Comparison of ENCODE assay signal across 8 cellular contexts in genomic region chr1:13699510-13699909, GRCh38. TPM values are rescaled to one million over a fixed set of nuclear protein-coding genes. Genes with fewer than 3 reads are reported as not detected.
DNase-seq lines count a peak whose midpoint lies in the region; ATAC-seq, FAIRE-seq and TF ChIP-seq lines count a peak whose summit lies in the region.

No MANE protein-coding gene starts in this region.

- CTCF ChIA-PET in K562 (lab: Yijun Ruan, JAX; ENCODE audit: low intra/inter-chr PET ratio), result no interaction called here

- WGBS in K562 (ENCODE audit: insufficient coverage, low coverage, missing lambda C conversion rate), result 60% methylated on average over 16 of the region's 16 CpGs

- no peak for TF ChIP-seq EP300 in K562 (IDR thresholded peaks at IDR 0.05; ENCODE audit: low read length)

- no peaks in the 10 kb centered on the region for H3K36me3 ChIP-seq in BLaER1
- H3K36me3 ChIP-seq in K562 (ENCODE audit: control insufficient read depth, insufficient read depth, low read length), result no peaks in the 10 kb centered on the region

- no peak for TF ChIP-seq CTCF in K562 (IDR thresholded peaks at IDR 0.05 in 2 of 3, conservative IDR thresholded peaks at IDR 0.05 in 1 of 3; ENCODE audit: insufficient read depth in 2 of 3, low read depth in 1 of 3, low read length in 3 of 3)

- POLR2A ChIA-PET in K562 (lab: Yijun Ruan, JAX), result no interaction called here

- H3K79me2 ChIP-seq in K562 (ENCODE audit: control insufficient read depth, insufficient read depth, low read length), result no peaks in the 10 kb centered on the region

- peaks cover 11% of the 10 kb centered on the region for H3K9me3 ChIP-seq in BLaER1
- peaks cover 2% of the 10 kb centered on the region; the same call in 1 of the 2 replicates for H3K9me3 ChIP-seq in K562 (replicated peaks; ENCODE audit: control insufficient read depth, insufficient read depth, low read depth, low read length)

- H3K4me1 ChIP-seq in BLaER1, result peaks cover 42% of the 10 kb centered on the region
- H3K4me1 ChIP-seq in K562 (replicated peaks in 1 of 2; ENCODE audit: control insufficient read depth in 2 of 2, insufficient read depth in 2 of 2, low read length in 2 of 2), result peaks cover 0 to 11% of the 10 kb centered on the region in 2 experiments; a peak in 2 of 5 replicates

- H3K36me3 Mint-ChIP-seq in immature natural killer cell, result no peaks in the 10 kb centered on the region
- H3K36me3 Mint-ChIP-seq in stimulated activated effector memory CD8-positive, alpha-beta T cell treated with anti-CD3 and anti-CD28 coated beads, Interleukin-12 subunit alpha, Interleukin-12 subunit beta, amount 100 ng/mL, for 72 hours, result peaks cover 5% of the 10 kb centered on the region

- in situ Hi-C loops in K562 (cut with MboI), result no loop called here

- H3K4me3 ChIP-seq in BLaER1, result peak overlapping the region; percentile 82
- no peak overlapping the region for H3K4me3 ChIP-seq in K562

- H3K9me3 Mint-ChIP-seq in immature natural killer cell, result no peaks in the 10 kb centered on the region
- no peaks in the 10 kb centered on the region for H3K9me3 Mint-ChIP-seq in stimulated activated effector memory CD8-positive, alpha-beta T cell treated with anti-CD3 and anti-CD28 coated beads, Interleukin-12 subunit alpha, Interleukin-12 subunit beta, amount 100 ng/mL, for 72 hours

- TF ChIP-seq RAD21 in K562 (CRISPR knock-in tag; conservative IDR thresholded peaks at IDR 0.05 in 1 of 2, IDR thresholded peaks at IDR 0.05 in 1 of 2), result no peak

- no peaks in the 10 kb centered on the region for H3K9me1 ChIP-seq in K562 (ENCODE audit: control insufficient read depth, insufficient read depth, low read length)

- H2AFZ ChIP-seq in K562 (ENCODE audit: low read depth, low read length), result peak overlapping the region; percentile 62

- FAIRE-seq in K562 (lab: Jason Lieb, UNC), result no peak

- peak overlapping the region; percentile 97 for H3K27ac ChIP-seq in BLaER1
- H3K27ac ChIP-seq in K562 (ENCODE audit: extremely low read depth, low read depth, low read length), result no peak overlapping the region

- intact Hi-C loops in K562 (cut with micrococcal nuclease), result no loop called here

- peak overlapping the region; percentile 71 to 96 (median 88) for H3K27ac Mint-ChIP-seq in immature natural killer cell
- H3K27ac Mint-ChIP-seq in stimulated activated effector memory CD8-positive, alpha-beta T cell treated with anti-CD3 and anti-CD28 coated beads, Interleukin-12 subunit alpha, Interleukin-12 subunit beta, amount 100 ng/mL, for 72 hours, result peak overlapping the region; percentile 75

- H3K9ac ChIP-seq in BLaER1, result peak overlapping the region; percentile 90
- H3K9ac ChIP-seq in K562 (ENCODE audit: insufficient read depth in 1 of 2, low read depth in 2 of 2, low read length in 2 of 2), result no peak overlapping the region

- TF ChIP-seq POLR2A in K562 (conservative IDR thresholded peaks at IDR 0.05), result no peak

- H3K4me2 ChIP-seq in BLaER1 (peak overlapping the region; percentile 77), K562 (ENCODE audit: insufficient read depth, low read length) (no peak overlapping the region)

- H4K20me1 ChIP-seq in BLaER1 (no peaks in the 10 kb centered on the region), K562 (replicated peaks; ENCODE audit: control insufficient read depth, insufficient read depth, low read length) (no peaks in the 10 kb centered on the region)

- BruUV-seq in K562 (replicated peaks; lab: Mats Ljungman, UMichigan), result no TSS peak

- H3K4me3 Mint-ChIP-seq in immature natural killer cell, result peak overlapping the region; percentile 66 to 93 (median 89)
- H3K4me3 Mint-ChIP-seq in stimulated activated effector memory CD8-positive, alpha-beta T cell treated with anti-CD3 and anti-CD28 coated beads, Interleukin-12 subunit alpha, Interleukin-12 subunit beta, amount 100 ng/mL, for 72 hours, result peak overlapping the region; percentile 90

- H3K4me1 Mint-ChIP-seq in immature natural killer cell, result peaks cover 30 to 39% of the 10 kb centered on the region in 2 donors
- H3K4me1 Mint-ChIP-seq in stimulated activated effector memory CD8-positive, alpha-beta T cell treated with anti-CD3 and anti-CD28 coated beads, Interleukin-12 subunit alpha, Interleukin-12 subunit beta, amount 100 ng/mL, for 72 hours, result peaks cover 23% of the 10 kb centered on the region

- H3K27me3 Mint-ChIP-seq in immature natural killer cell (ENCODE audit: low read depth in 3 of 3), result peaks cover 2 to 18% (median 9%) of the 10 kb centered on the region in 3 donors

- peak; percentile 43 for DNase-seq in NAMALWA (ENCODE audit: low spot score)
- DNase-seq in K562 (ENCODE audit: extremely low read depth in 1 of 4, low spot score in 3 of 4), result no peak
- DNase-seq in immature natural killer cell, result peak in 1 of 3 donors; percentile 3
- peak; percentile 10 to 55 for DNase-seq in stimulated activated effector memory CD8-positive, alpha-beta T cell treated with anti-CD3 and anti-CD28 coated beads, Interleukin-12 subunit alpha, Interleukin-12 subunit beta, amount 100 ng/mL, for 72 hours (ENCODE audit: low spot score in 2 of 2)
- no peak for DNase-seq in NCI-H187 treated with DMSO at 0.1 percent for 48 hours (lab: John Stamatoyannopoulos, UW)

- H3K27me3 ChIP-seq in BLaER1, result no peaks in the 10 kb centered on the region
- peaks cover 26 to 48% of the 10 kb centered on the region in 2 experiments for H3K27me3 ChIP-seq in K562 (ENCODE audit: control insufficient read depth in 2 of 2, insufficient read depth in 2 of 2, low read length in 2 of 2)

- no peak for ATAC-seq in K562
- no peak for ATAC-seq in stimulated activated effector memory CD8-positive, alpha-beta T cell treated with anti-CD3 and anti-CD28 coated beads, Interleukin-12 subunit alpha, Interleukin-12 subunit beta, amount 100 ng/mL, for 72 hours
- ATAC-seq in GM21825 (IDR thresholded peaks at IDR 0.05; ENCODE audit: unreplicated experiment), result no peak
- no peak for ATAC-seq in HG02610 (IDR thresholded peaks at IDR 0.05; ENCODE audit: unreplicated experiment)

TF ChIP-seq in K562, 482 proteins besides CTCF, POLR2A, EP300 and RAD21 (continues in another document):
- TF ChIP-seq NBN (IDR thresholded peaks at IDR 0.05; ENCODE audit: low read depth) (no peak), ZNF699 (CRISPR knock-in tag; IDR thresholded peaks at IDR 0.05; ENCODE audit: insufficient replicate concordance) (no peak), SAP30 (IDR thresholded peaks at IDR 0.05; ENCODE audit: borderline replicate concordance, insufficient read depth, low read depth, low read length, poor library complexity, severe bottlenecking) (no peak), STAT6 (CRISPR knock-in tag; IDR thresholded peaks at IDR 0.05) (no peak)

RNA-seq across cellular contexts. Expression of gene PRDM2, which starts 0.5 kb away (rescaled TPM):
- 28.7 and 88.2 TPM in 2 replicates for total RNA-seq in K562 (2011; cell fraction: chromatin; rRNA removed; ENCODE audit: low replicate concordance)
- total RNA-seq in K562 (2011; cell fraction: nucleolus; rRNA removed), result 18.0 and 24.6 TPM in 2 replicates
- 44.3 and 55.4 TPM in 2 replicates for total RNA-seq in K562 (2011; cell fraction: nucleoplasm; rRNA removed)
- total RNA-seq in K562 (2014; rRNA removed) (6.6 and 8.3 TPM in 2 replicates), K562 (2014; rRNA removed; fragmentation: Illumina TruSeq; extraction: Trizol) (12.5 and 14.5 TPM in 2 replicates), K562 (2015; rRNA removed; fragmentation: Illumina TruSeq; extraction: Trizol) (11.3 and 11.5 TPM in 2 replicates), K562 (2021) (26.0 and 27.6 TPM in 2 replicates)
- polyA plus RNA-seq in K562 (2011; rRNA removed) (13.1 and 18.3 TPM in 2 replicates), K562 (2014; fragmentation: Illumina TruSeq; extraction: Trizol) (19.7 and 21.2 TPM in 2 replicates), K562 (2014; fragmentation: Nextera tagmentation; extraction: Ambion mirVana) (1 to 10 TPM; 5.4 to 7.1 TPM), K562 (2014; rRNA removed) (15.9 and 18.7 TPM in 2 replicates), immature natural killer cell (10 to 100 TPM in 2 of 3 donors, 1 to 10 TPM in 1; 9.6 to 34.1 (median 10.8) TPM)
- 5.8 and 13.4 TPM in 2 replicates for polyA plus RNA-seq in K562 (2011; cell fraction: cytosol; rRNA removed)
- 16.2 and 30.9 TPM in 2 replicates for polyA plus RNA-seq in K562 (2011; cell fraction: nucleus; rRNA removed)
- polyA plus RNA-seq in K562 (2012), result 12.4 and 14.2 TPM in 2 replicates
- 19.7 and 30.3 TPM in 2 replicates for polyA minus RNA-seq in K562 (2011; rRNA and poly(A)+ RNA removed)
- 13.2 and 23.0 TPM in 2 replicates for polyA minus RNA-seq in K562 (2011; cell fraction: cytosol; rRNA and poly(A)+ RNA removed)
- polyA minus RNA-seq in K562 (2011; cell fraction: nucleus; rRNA and poly(A)+ RNA removed), result 10.4 and 17.5 TPM in 2 replicates

Comparison
In these comparisons a context has a peak if more than half of its experiments do, and no peak if none do; other contexts are left out.
1. DNase-seq: peak in NAMALWA (single experiment) and stimulated activated effector memory CD8-positive, alpha-beta T cell treated with anti-CD3 and anti-CD28 coated beads, Interleukin-12 subunit alpha, Interleukin-12 subunit beta, amount 100 ng/mL, for 72 hours (2 of 2); none in K562 (0 of 4) and NCI-H187 treated with DMSO at 0.1 percent for 48 hours (single experiment).